Comparison of ENCODE assay signal across 1 cellular context in the genomic region with DNA sequence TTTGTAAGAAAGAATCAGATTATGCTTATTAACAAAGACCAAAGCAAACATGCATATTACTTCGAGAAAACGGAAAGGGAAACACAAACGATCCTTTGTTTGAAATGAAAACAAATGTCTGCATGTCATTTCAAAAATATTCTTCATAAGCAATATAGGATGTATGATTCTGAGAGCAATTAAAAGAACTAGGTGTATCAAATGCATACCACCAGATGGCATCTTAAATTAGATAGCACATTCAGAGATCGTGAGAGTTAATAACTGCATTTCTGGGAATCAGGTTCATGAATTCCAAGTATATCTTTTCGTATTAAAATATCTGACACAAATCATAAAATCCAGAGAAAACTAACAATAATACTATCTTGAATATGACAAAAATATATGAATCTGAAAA.
TF ChIP-seq lines count a peak whose summit lies in the region.

No MANE protein-coding gene starts in this region.

TF ChIP-seq in liver, 16 proteins besides CTCF, POLR2A, EP300 and RAD21 (continued from another document):
- TF ChIP-seq, protein P1, sequence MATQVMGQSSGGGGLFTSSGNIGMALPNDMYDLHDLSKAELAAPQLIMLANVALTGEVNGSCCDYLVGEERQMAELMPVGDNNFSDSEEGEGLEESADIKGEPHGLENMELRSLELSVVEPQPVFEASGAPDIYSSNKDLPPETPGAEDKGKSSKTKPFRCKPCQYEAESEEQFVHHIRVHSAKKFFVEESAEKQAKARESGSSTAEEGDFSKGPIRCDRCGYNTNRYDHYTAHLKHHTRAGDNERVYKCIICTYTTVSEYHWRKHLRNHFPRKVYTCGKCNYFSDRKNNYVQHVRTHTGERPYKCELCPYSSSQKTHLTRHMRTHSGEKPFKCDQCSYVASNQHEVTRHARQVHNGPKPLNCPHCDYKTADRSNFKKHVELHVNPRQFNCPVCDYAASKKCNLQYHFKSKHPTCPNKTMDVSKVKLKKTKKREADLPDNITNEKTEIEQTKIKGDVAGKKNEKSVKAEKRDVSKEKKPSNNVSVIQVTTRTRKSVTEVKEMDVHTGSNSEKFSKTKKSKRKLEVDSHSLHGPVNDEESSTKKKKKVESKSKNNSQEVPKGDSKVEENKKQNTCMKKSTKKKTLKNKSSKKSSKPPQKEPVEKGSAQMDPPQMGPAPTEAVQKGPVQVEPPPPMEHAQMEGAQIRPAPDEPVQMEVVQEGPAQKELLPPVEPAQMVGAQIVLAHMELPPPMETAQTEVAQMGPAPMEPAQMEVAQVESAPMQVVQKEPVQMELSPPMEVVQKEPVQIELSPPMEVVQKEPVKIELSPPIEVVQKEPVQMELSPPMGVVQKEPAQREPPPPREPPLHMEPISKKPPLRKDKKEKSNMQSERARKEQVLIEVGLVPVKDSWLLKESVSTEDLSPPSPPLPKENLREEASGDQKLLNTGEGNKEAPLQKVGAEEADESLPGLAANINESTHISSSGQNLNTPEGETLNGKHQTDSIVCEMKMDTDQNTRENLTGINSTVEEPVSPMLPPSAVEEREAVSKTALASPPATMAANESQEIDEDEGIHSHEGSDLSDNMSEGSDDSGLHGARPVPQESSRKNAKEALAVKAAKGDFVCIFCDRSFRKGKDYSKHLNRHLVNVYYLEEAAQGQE (IDR thresholded peaks at IDR 0.05): no peak
- TF ChIP-seq TAF1 (conservative IDR thresholded peaks at IDR 0.05) (no peak), YY1 (IDR thresholded peaks at IDR 0.05) (no peak), JUND (IDR thresholded peaks at IDR 0.05) (no peak), GABPA (IDR thresholded peaks at IDR 0.05 in 1 of 2, conservative IDR thresholded peaks at IDR 0.05 in 1 of 2) (no peak), RXRA (IDR thresholded peaks at IDR 0.05) (no peak), SP1 (IDR thresholded peaks at IDR 0.05) (no peak), HNF4A (conservative IDR thresholded peaks at IDR 0.05) (no peak), EGR1 (IDR thresholded peaks at IDR 0.05; ENCODE audit: low read depth in 2 of 2) (no peak)
- TF ChIP-seq, protein P2, sequence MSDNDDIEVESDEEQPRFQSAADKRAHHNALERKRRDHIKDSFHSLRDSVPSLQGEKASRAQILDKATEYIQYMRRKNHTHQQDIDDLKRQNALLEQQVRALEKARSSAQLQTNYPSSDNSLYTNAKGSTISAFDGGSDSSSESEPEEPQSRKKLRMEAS (IDR thresholded peaks at IDR 0.05): no peak
- TF ChIP-seq, protein P3, sequence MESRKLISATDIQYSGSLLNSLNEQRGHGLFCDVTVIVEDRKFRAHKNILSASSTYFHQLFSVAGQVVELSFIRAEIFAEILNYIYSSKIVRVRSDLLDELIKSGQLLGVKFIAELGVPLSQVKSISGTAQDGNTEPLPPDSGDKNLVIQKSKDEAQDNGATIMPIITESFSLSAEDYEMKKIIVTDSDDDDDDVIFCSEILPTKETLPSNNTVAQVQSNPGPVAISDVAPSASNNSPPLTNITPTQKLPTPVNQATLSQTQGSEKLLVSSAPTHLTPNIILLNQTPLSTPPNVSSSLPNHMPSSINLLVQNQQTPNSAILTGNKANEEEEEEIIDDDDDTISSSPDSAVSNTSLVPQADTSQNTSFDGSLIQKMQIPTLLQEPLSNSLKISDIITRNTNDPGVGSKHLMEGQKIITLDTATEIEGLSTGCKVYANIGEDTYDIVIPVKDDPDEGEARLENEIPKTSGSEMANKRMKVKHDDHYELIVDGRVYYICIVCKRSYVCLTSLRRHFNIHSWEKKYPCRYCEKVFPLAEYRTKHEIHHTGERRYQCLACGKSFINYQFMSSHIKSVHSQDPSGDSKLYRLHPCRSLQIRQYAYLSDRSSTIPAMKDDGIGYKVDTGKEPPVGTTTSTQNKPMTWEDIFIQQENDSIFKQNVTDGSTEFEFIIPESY (IDR thresholded peaks at IDR 0.05): no peak
TF ChIP-seq in liver: peak in this region for 0.
